8 cellular contexts compared by ENCODE assay signal in the genomic region with DNA sequence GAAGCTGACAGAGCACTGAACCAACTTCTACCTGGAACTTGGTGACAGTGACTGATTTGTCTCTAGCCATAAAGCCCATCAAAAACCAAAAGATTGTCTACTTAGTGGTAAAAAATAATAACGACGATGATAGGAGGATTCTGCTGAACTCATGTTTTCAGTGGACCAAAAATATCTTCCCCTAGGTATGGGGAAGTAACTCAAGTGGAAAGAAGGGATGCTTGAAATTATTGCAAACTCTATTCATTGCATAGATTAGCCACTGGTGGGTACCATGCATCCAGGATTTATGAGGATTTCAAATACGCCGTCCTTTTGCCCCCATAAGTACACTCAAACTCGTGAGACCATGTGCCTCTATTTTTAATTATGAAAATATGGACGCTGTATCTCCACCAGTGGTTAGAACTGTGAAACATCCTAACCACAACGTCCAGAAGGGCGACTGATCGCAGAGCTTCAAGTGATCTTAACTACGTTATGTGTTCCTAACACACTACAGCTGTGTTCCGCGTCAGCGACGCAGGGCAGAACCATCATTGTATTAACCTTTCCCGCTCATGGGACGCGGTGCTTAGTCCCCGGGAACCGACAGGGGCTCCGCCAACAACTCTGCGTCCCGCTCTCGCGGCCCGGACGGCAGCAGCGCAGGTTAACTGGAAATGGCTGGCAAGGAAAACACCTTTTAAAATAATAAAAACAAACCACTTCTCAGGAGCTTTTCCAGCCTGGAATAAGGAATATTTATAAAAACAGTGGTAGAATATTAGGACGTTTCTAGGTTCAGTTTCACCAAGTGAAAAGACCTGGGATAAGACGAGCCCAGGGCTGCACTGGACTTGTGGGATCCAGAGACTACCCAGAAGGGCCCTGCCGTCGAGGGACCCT. TPM values are rescaled to one million over a fixed set of nuclear protein-coding genes. Genes with fewer than 3 reads are reported as not detected.
DNase-seq lines count a peak whose midpoint lies in the region; ATAC-seq and TF ChIP-seq lines count a peak whose summit lies in the region.

No MANE protein-coding gene starts in this region.

- H3K4me3 ChIP-seq in GM12865 (ENCODE audit: low read depth, low read length) (peak overlapping the region; percentile 75), smooth muscle cell (peak overlapping the region; percentile 84)

- peaks cover 28 to 54% of the 10 kb centered on the region in 2 donors for H3K4me1 Mint-ChIP-seq in immature natural killer cell

- TF ChIP-seq CTCF in GM12865 (IDR thresholded peaks at IDR 0.05; ENCODE audit: insufficient read depth, low read depth, low read length, missing control alignments) (no peak), smooth muscle cell (IDR thresholded peaks at IDR 0.05; ENCODE audit: borderline replicate concordance, insufficient read depth, poor library complexity, severe bottlenecking) (no peak)

- H3F3A ChIP-seq in smooth muscle cell (ENCODE audit: low read depth) = no peaks in the 10 kb centered on the region

- peak; percentile 24 for ATAC-seq in HG02623 (IDR thresholded peaks at IDR 0.05; ENCODE audit: unreplicated experiment)
- ATAC-seq in HG03039 (IDR thresholded peaks at IDR 0.05; ENCODE audit: unreplicated experiment) = no peak

- H3K36me3 Mint-ChIP-seq in immature natural killer cell = peaks cover 2 to 19% (median 4%) of the 10 kb centered on the region in 3 donors

- peak overlapping the region; percentile 87 to 97 (median 96) for H3K27ac Mint-ChIP-seq in immature natural killer cell

- DNase-seq in GM12865 (ENCODE audit: low read depth) (peak; percentile 73), NCI-H1105 treated with DMSO at 0.1 percent for 48 hours (lab: John Stamatoyannopoulos, UW) (peak; percentile 56), UCSD-AML1 (lab: John Stamatoyannopoulos, UW; ENCODE audit: unreplicated experiment) (peak; percentile 24), brain pericyte (ENCODE audit: low read depth, low spot score) (peak; percentile 3), immature natural killer cell (peak; percentile 46 to 61 (median 50)), smooth muscle cell (lab: John Stamatoyannopoulos, UW; ENCODE audit: unreplicated experiment) (peak; percentile 7)

- H4K20me1 ChIP-seq in smooth muscle cell (ENCODE audit: low read depth) = no peaks in the 10 kb centered on the region

- peak overlapping the region; percentile 83 to 94 (median 89) for H3K4me3 Mint-ChIP-seq in immature natural killer cell

- H3K27me3 ChIP-seq in smooth muscle cell (ENCODE audit: low read depth) = no peaks in the 10 kb centered on the region

- H3K4me2 ChIP-seq in smooth muscle cell = peak overlapping the region; percentile 91

- H3K4me1 ChIP-seq in smooth muscle cell (ENCODE audit: low read depth) = peaks cover 18% of the 10 kb centered on the region

- peaks cover 10% of the 10 kb centered on the region for H3K36me3 ChIP-seq in smooth muscle cell (ENCODE audit: low read depth)

- no peaks in the 10 kb centered on the region for H3K9me3 ChIP-seq in smooth muscle cell (replicated peaks; ENCODE audit: low read depth)

- peak overlapping the region; percentile 96 for H2AFZ ChIP-seq in smooth muscle cell (ENCODE audit: low read depth)

- H3K9me3 Mint-ChIP-seq in immature natural killer cell = no peaks in the 10 kb centered on the region

- peak overlapping the region; percentile 32 for H3K27ac ChIP-seq in smooth muscle cell (ENCODE audit: low read depth)

- whole genome bisulfite sequencing in smooth muscle cell (ENCODE audit: low lambda C conversion rate) = 2% methylated on average over 31 of the region's 31 CpGs

- peak overlapping the region; percentile 69 for H3K9ac ChIP-seq in smooth muscle cell (ENCODE audit: low read depth)

- H3K79me2 ChIP-seq in smooth muscle cell (ENCODE audit: low read depth) = peaks cover 22% of the 10 kb centered on the region

- H3K27me3 Mint-ChIP-seq in immature natural killer cell (ENCODE audit: low read depth in 3 of 3) = peaks cover 3 to 8% (median 6%) of the 10 kb centered on the region in 3 donors

RNA-seq across cellular contexts. Expression of gene PEX1, which starts 0.8 kb away (rescaled TPM):
- polyA plus RNA-seq in immature natural killer cell (1 to 10 TPM; 4.4 to 5.9 (median 5.7) TPM), smooth muscle cell (4.4 and 6.0 TPM in 2 replicates)
- 10.8 and 11.7 TPM in 2 replicates for total RNA-seq in smooth muscle cell

RNA-seq across cellular contexts. Expression of gene RBM48, which starts 1.1 kb away (rescaled TPM):
- 10 to 100 TPM; 24.6 to 37.0 (median 25.5) TPM for polyA plus RNA-seq in immature natural killer cell
- 9.1 and 12.4 TPM in 2 replicates for total RNA-seq in smooth muscle cell
- 7.5 and 8.6 TPM in 2 replicates for polyA plus RNA-seq in smooth muscle cell

RNA-seq across cellular contexts. Expression of gene ERVW-1, which starts 49.8 kb away (rescaled TPM):
- polyA plus RNA-seq in immature natural killer cell (not detected), smooth muscle cell (0.25 TPM in 1 of 2 replicates, not detected in the other)
- total RNA-seq in smooth muscle cell = 0.36 and 0.49 TPM in 2 replicates

Comparison
In these comparisons a context has a peak if more than half of its experiments do, and no peak if none do; other contexts are left out.
1. DNase-seq: peak in every context shown above with its lines; median percentile 73 in GM12865; 56 in NCI-H1105 treated with DMSO at 0.1 percent for 48 hours; 50 in immature natural killer cell; 24 in UCSD-AML1; 7 in smooth muscle cell; 3 in brain pericyte.